Comparison of ENCODE assay signal across 22 cellular contexts in genomic region chr9:105119166-105119565, GRCh38.
A peak's percentile ranks its signal among the peaks of the same experiment; 100 is the strongest.
DNase-seq lines count a peak whose midpoint lies in the region; ATAC-seq, FAIRE-seq and TF ChIP-seq lines count a peak whose summit lies in the region.
"Had no signal": no experiment of that assay in that cellular context is flagged by ENCODE, and none has a peak within 500 bp of the region (broad histone marks: within the 10 kb centered on the region; RNA-seq: fewer than 3 reads in every experiment).

No MANE protein-coding gene starts in this region.

- no peak overlapping the region for H3K4me3 Mint-ChIP-seq in astrocyte (ENCODE audit: unreplicated experiment)
- H3K4me3 Mint-ChIP-seq in stimulated activated naive CD8-positive, alpha-beta T cell treated with anti-CD3 and anti-CD28 coated beads, Interleukin-15, amount 100 ng/mL, for 72 hours = no peak overlapping the region
- H3K4me3 Mint-ChIP-seq: activated CD8-positive, alpha-beta T cell treated with anti-CD3 and anti-CD28 coated beads, Interleukin-2, amount 10 ng/mL, durations not matched to agents 7 days and 5 days; activated T-cell treated with anti-CD3 and anti-CD28 coated beads, Interleukin-2, amount 50 U/mL, for 24 hours; CD14-positive monocyte had no signal

- peaks cover 12% of the 10 kb centered on the region for H3K4me1 Mint-ChIP-seq in astrocyte (ENCODE audit: low read depth, unreplicated experiment)
- peaks cover 28% of the 10 kb centered on the region for H3K4me1 Mint-ChIP-seq in stimulated activated naive CD8-positive, alpha-beta T cell treated with anti-CD3 and anti-CD28 coated beads, Interleukin-15, amount 100 ng/mL, for 72 hours

- no peak overlapping the region for H3K4me3 ChIP-seq in astrocyte (ENCODE audit: insufficient read depth, low read depth, low read length)
- H3K4me3 ChIP-seq: lung had no signal

- H3K27me3 Mint-ChIP-seq in astrocyte (ENCODE audit: low read depth, unreplicated experiment) = peaks cover under 1% of the 10 kb centered on the region
- no peaks in the 10 kb centered on the region for H3K27me3 Mint-ChIP-seq in stimulated activated naive CD8-positive, alpha-beta T cell treated with anti-CD3 and anti-CD28 coated beads, Interleukin-15, amount 100 ng/mL, for 72 hours
- H3K27me3 Mint-ChIP-seq: activated T-cell treated with anti-CD3 and anti-CD28 coated beads, Interleukin-2, amount 50 U/mL, for 24 hours had no signal

- no peak overlapping the region for H3K4me2 ChIP-seq in astrocyte (ENCODE audit: low read length)

- H3K27ac ChIP-seq in astrocyte (ENCODE audit: low read depth, low read length) = no peak overlapping the region

- H3K36me3 ChIP-seq in astrocyte (ENCODE audit: insufficient read depth, low read length) = no peaks in the 10 kb centered on the region

- peak in 9 of 14 donors; percentile 14 to 68 (median 41) for DNase-seq in C1 segment of cervical spinal cord (lab: John Stamatoyannopoulos, UW)
- no peak for DNase-seq in astrocyte (ENCODE audit: low read depth)
- peak; percentile 50 to 59 for DNase-seq in hippocampal formation (lab: John Stamatoyannopoulos, UW)
- DNase-seq in pons (ENCODE audit: low spot score) = peak; percentile 52
- no peak for DNase-seq in omental fat pad (ENCODE audit: low spot score)
- no peak for DNase-seq in stimulated activated naive CD8-positive, alpha-beta T cell treated with anti-CD3 and anti-CD28 coated beads, Interleukin-15, amount 100 ng/mL, for 72 hours
- no peak for DNase-seq in iPS-NIHi7 (ENCODE audit: extremely low spot score)
- DNase-seq: activated CD4-positive, CD25-positive, alpha-beta regulatory T cell; activated CD8-positive, alpha-beta T cell treated with anti-CD3 and anti-CD28 coated beads, Interleukin-2, amount 10 ng/mL, durations not matched to agents 7 days and 5 days; activated naive CD4-positive, alpha-beta T cell treated with Interleukin-2 at 50 U/mL for 16 hours; activated T-cell treated with anti-CD3 and anti-CD28 coated beads, Interleukin-2, amount 50 U/mL, for 24 hours; kidney; NCI-H1105 treated with DMSO at 0.1 percent for 48 hours; NCI-H2081 treated with DMSO at 0.1 percent for 48 hours; NCI-H526 treated with DMSO at 0.1 percent for 48 hours; stimulated activated CD4-positive, alpha-beta T cell treated with anti-CD3 and anti-CD28 coated beads, Interleukin-4, amount 100 ng/mL, for 4 hours; T-helper 9 cell had no signal

- no peak overlapping the region for H3K27ac Mint-ChIP-seq in astrocyte (ENCODE audit: unreplicated experiment)
- H3K27ac Mint-ChIP-seq in stimulated activated naive CD8-positive, alpha-beta T cell treated with anti-CD3 and anti-CD28 coated beads, Interleukin-15, amount 100 ng/mL, for 72 hours = no peak overlapping the region
- H3K27ac Mint-ChIP-seq: activated CD8-positive, alpha-beta T cell treated with anti-CD3 and anti-CD28 coated beads, Interleukin-2, amount 10 ng/mL, durations not matched to agents 7 days and 5 days; activated T-cell treated with anti-CD3 and anti-CD28 coated beads, Interleukin-2, amount 50 U/mL, for 24 hours had no signal

- no peaks in the 10 kb centered on the region for H3K27me3 ChIP-seq in astrocyte (ENCODE audit: insufficient read depth, low read length)

- H3K4me1 ChIP-seq in astrocyte (ENCODE audit: insufficient read depth, low read length) = no peaks in the 10 kb centered on the region

- ATAC-seq in omental fat pad (ENCODE audit: low FRiP score) (no peak), HG03108 (IDR thresholded peaks at IDR 0.05; ENCODE audit: unreplicated experiment) (no peak)
- no peak for ATAC-seq in stimulated activated naive CD8-positive, alpha-beta T cell treated with anti-CD3 and anti-CD28 coated beads, Interleukin-15, amount 100 ng/mL, for 72 hours
- ATAC-seq: activated CD8-positive, alpha-beta T cell treated with anti-CD3 and anti-CD28 coated beads, Interleukin-2, amount 10 ng/mL, durations not matched to agents 7 days and 5 days had no signal

- H3K9me3 Mint-ChIP-seq in astrocyte (ENCODE audit: unreplicated experiment) = no peaks in the 10 kb centered on the region
- H3K9me3 Mint-ChIP-seq in stimulated activated naive CD8-positive, alpha-beta T cell treated with anti-CD3 and anti-CD28 coated beads, Interleukin-15, amount 100 ng/mL, for 72 hours = no peaks in the 10 kb centered on the region
- H3K9me3 Mint-ChIP-seq: activated T-cell treated with anti-CD3 and anti-CD28 coated beads, Interleukin-2, amount 50 U/mL, for 24 hours; CD14-positive monocyte had no signal

- TF ChIP-seq CTCF in astrocyte (IDR thresholded peaks at IDR 0.05; ENCODE audit: insufficient read depth, low read depth, low read length) (no peak), omental fat pad (IDR thresholded peaks at IDR 0.05) (no peak)

- no peak overlapping the region for H3K9ac ChIP-seq in astrocyte (ENCODE audit: low read length)

- no peaks in the 10 kb centered on the region for H3K36me3 Mint-ChIP-seq in astrocyte (ENCODE audit: low read depth, unreplicated experiment)
- H3K36me3 Mint-ChIP-seq: CD14-positive monocyte had no signal

- H3K79me2 ChIP-seq in astrocyte (ENCODE audit: insufficient read depth, low read length) = no peaks in the 10 kb centered on the region

- H4K20me1 ChIP-seq in astrocyte (ENCODE audit: insufficient read depth, low read length) = no peaks in the 10 kb centered on the region

- H2AFZ ChIP-seq in astrocyte (ENCODE audit: low read depth, low read length) = peak overlapping the region; percentile 13

- H3K9me3 ChIP-seq in astrocyte (ENCODE audit: insufficient read depth, low read depth, low read length) = no peaks in the 10 kb centered on the region

- FAIRE-seq in astrocyte (lab: Jason Lieb, UNC) = no peak
- FAIRE-seq: colon, endothelial cell of umbilical vein, kidney had no signal

Comparison
In these comparisons a context has a peak if more than half of its experiments do, and no peak if none do; other contexts are left out.
1. DNase-seq: peak in C1 segment of cervical spinal cord (9 of 14), hippocampal formation (2 of 2) and pons (single experiment); none in astrocyte (single experiment), omental fat pad (single experiment), stimulated activated naive CD8-positive, alpha-beta T cell treated with anti-CD3 and anti-CD28 coated beads, Interleukin-15, amount 100 ng/mL, for 72 hours (0 of 2) and iPS-NIHi7 (single experiment).